ENCODE assay signal across 26 cellular contexts in the genomic region with DNA sequence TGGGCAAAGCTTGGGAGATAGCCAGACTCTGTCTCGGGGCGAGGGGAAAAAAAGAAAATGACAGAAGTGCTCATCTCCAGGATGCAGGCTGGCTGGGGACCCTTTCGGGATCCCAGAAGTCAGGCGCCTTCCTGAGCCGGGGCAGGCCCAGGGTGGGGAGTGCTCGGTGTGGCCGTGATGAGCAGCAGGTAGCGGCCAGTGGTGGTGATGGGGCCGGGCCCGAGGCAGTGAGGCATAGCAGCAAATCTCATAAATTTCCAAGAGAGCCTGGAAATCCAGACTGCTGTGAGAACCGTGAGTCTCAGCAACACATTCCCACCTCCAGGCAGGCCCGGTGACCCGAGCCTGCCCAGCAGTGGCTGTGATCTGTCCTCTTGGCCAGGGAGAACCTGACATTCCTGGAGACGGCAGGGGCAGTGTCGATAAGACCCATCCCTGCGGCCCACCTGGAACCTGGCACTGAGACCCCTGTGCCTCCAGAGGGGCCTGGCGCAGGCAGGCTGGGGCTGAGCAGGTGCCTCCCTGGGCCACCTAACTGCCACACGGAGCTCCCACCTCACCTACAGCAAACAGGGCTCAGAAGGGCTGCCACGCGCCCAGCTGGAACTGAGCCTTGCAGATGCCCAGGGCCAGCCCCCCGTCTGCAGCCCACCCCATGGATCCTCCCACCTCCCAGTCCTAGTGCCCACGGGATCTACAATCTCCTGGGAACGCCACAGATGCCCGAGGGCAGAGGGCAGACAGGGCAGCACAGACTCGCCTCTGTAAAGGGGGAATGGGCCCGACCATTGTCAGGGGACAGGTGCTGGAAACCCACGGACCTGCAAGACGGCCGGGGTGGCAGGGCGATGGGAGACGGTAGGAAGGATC.
"Had no signal": no experiment of that assay in that cellular context is flagged by ENCODE, and none has a peak within 500 bp of the region (broad histone marks: within the 10 kb centered on the region; RNA-seq: fewer than 3 reads in every experiment).

No MANE protein-coding gene starts in this region.

- DNase-seq: effector CD4-positive, alpha-beta T cell; gastrocnemius medialis; hypothalamus; kidney glomerular epithelial cell; natural killer cell; occipital lobe; stimulated activated CD4-positive, alpha-beta T cell treated with anti-CD3 and anti-CD28 coated beads, Interleukin-15, amount 100 ng/mL, for 24 hours; stimulated activated CD4-positive, alpha-beta T cell treated with anti-CD3 and anti-CD28 coated beads, Interleukin-1b, Interleukin-23, amount 100 ng/mL, for 48 hours; stimulated activated CD4-positive, alpha-beta T cell treated with anti-CD3 and anti-CD28 coated beads, Interleukin-4, amount 100 ng/mL, for 24 hours; tibial artery; uterus had no signal

- H3K9me3 ChIP-seq: esophagus muscularis mucosa, gastrocnemius medialis, heart right ventricle, pancreas, prostate gland, spleen, tibial artery, upper lobe of left lung, uterus had no signal

- H3K4me2 ChIP-seq: neural progenitor cell had no signal

- H3K9me3 Mint-ChIP-seq: natural killer cell; neural progenitor cell; stimulated activated memory B cell treated with anti-CD40 and anti-IgM and Interleukin-4, amounts not matched to agents 10 μg/mL and 1 μg/mL and 100 μg/mL, for 72 hours; stimulated activated naive CD8-positive, alpha-beta T cell treated with anti-CD3 and anti-CD28 coated beads, Interleukin-15, Interleukin-2, amounts not matched to agents 100 ng/mL and 50 ng/mL, for 24 hours had no signal

- H3K27ac ChIP-seq: coronary artery, epithelial cell of prostate, esophagus muscularis mucosa, gastrocnemius medialis, heart right ventricle, neural progenitor cell, pancreas, prostate gland, spleen, tibial artery, upper lobe of left lung, uterus had no signal

- H3K4me1 Mint-ChIP-seq: neural progenitor cell had no signal

- H3K27me3 ChIP-seq: esophagus muscularis mucosa, gastrocnemius medialis, heart right ventricle, neural progenitor cell, pancreas, spleen, tibial artery, upper lobe of left lung, uterus had no signal

- H3K36me3 Mint-ChIP-seq: natural killer cell had no signal

- H3K4me1 ChIP-seq: esophagus muscularis mucosa, gastrocnemius medialis, heart right ventricle, neural progenitor cell, pancreas, prostate gland, tibial artery, upper lobe of left lung, uterus had no signal

- H3K4me3 Mint-ChIP-seq: natural killer cell; neural progenitor cell; stimulated activated memory B cell treated with anti-CD40 and anti-IgM and Interleukin-4, amounts not matched to agents 10 μg/mL and 1 μg/mL and 100 μg/mL, for 72 hours; stimulated activated naive CD8-positive, alpha-beta T cell treated with anti-CD3 and anti-CD28 coated beads, Interleukin-15, Interleukin-2, amounts not matched to agents 100 ng/mL and 50 ng/mL, for 24 hours had no signal

- H2AFZ ChIP-seq: neural progenitor cell had no signal

- H3K27me3 Mint-ChIP-seq: stimulated activated memory B cell treated with anti-CD40 and anti-IgM and Interleukin-4, amounts not matched to agents 10 μg/mL and 1 μg/mL and 100 μg/mL, for 72 hours; stimulated activated naive CD8-positive, alpha-beta T cell treated with anti-CD3 and anti-CD28 coated beads, Interleukin-15, Interleukin-2, amounts not matched to agents 100 ng/mL and 50 ng/mL, for 24 hours had no signal

- ATAC-seq: gastrocnemius medialis; heart right ventricle; left lobe of liver; natural killer cell; pancreas; sciatic nerve; stimulated activated memory B cell treated with anti-CD40 and anti-IgM and Interleukin-4, amounts not matched to agents 10 μg/mL and 1 μg/mL and 100 μg/mL, for 72 hours had no signal

- FAIRE-seq: endometrium, islet of Langerhans, pancreas had no signal

- H3K27ac Mint-ChIP-seq: natural killer cell; neural progenitor cell; stimulated activated memory B cell treated with anti-CD40 and anti-IgM and Interleukin-4, amounts not matched to agents 10 μg/mL and 1 μg/mL and 100 μg/mL, for 72 hours; stimulated activated naive CD8-positive, alpha-beta T cell treated with anti-CD3 and anti-CD28 coated beads, Interleukin-15, Interleukin-2, amounts not matched to agents 100 ng/mL and 50 ng/mL, for 24 hours had no signal

- H3K36me3 ChIP-seq: neural progenitor cell, uterus had no signal

- H3K4me3 ChIP-seq: coronary artery, esophagus muscularis mucosa, gastrocnemius medialis, heart right ventricle, neural progenitor cell, pancreas, prostate gland, spleen, tibial artery, upper lobe of left lung, uterus had no signal

- H3K9ac ChIP-seq: neural progenitor cell had no signal
